In the genomic region with DNA sequence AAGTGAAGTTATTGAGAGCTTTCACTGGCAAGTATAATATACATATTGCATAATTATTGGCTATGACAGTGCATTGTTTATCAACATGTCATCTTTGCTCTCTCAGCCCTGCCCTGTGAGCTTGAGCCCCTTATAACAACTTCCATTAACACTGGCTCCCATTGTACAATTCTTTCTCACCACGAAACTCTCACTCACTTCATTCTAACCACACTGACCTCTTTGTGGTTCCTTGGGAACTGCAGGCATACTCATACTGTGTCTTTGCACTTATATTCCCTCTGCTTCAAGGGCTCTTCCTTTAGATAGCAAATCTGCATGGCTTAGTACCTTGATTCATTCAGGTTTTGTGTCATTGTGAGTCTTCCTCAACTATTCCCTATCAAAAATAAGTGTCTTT, we compare ENCODE assay signal across 8 cellular contexts.
DNase-seq lines count a peak whose midpoint lies in the region; ATAC-seq lines count a peak whose summit lies in the region.

No MANE protein-coding gene starts in this region.

- DNase-seq in Daoy (ENCODE audit: low read depth) (peak; percentile 12), epidermal melanocyte (ENCODE audit: insufficient read length, low spot score) (peak; percentile 45), inferior parietal cortex (ENCODE audit: extremely low spot score) (no peak), NCI-H446 (lab: John Stamatoyannopoulos, UW) (no peak)
- no peak for DNase-seq in stimulated activated naive CD4-positive, alpha-beta T cell (lab: John Stamatoyannopoulos, UW)
- no peak for DNase-seq in activated CD8-positive, alpha-beta memory T cell treated with anti-CD3 and anti-CD28 coated beads, Interleukin-2, amount 50 U/mL, for 4 hours

- peak; percentile 64 for ATAC-seq in GM21360 (IDR thresholded peaks at IDR 0.05; ENCODE audit: unreplicated experiment)
- ATAC-seq in HG03460 (IDR thresholded peaks at IDR 0.05; ENCODE audit: unreplicated experiment), result peak; percentile 78

Comparison
In these comparisons a context has a peak if more than half of its experiments do, and no peak if none do; other contexts are left out.
1. DNase-seq: peak in Daoy (single experiment) and epidermal melanocyte (single experiment); none in inferior parietal cortex (single experiment), stimulated activated naive CD4-positive, alpha-beta T cell (0 of 6), NCI-H446 (0 of 2) and activated CD8-positive, alpha-beta memory T cell treated with anti-CD3 and anti-CD28 coated beads, Interleukin-2, amount 50 U/mL, for 4 hours (single experiment).